14 cellular contexts compared by ENCODE assay signal in the genomic region with DNA sequence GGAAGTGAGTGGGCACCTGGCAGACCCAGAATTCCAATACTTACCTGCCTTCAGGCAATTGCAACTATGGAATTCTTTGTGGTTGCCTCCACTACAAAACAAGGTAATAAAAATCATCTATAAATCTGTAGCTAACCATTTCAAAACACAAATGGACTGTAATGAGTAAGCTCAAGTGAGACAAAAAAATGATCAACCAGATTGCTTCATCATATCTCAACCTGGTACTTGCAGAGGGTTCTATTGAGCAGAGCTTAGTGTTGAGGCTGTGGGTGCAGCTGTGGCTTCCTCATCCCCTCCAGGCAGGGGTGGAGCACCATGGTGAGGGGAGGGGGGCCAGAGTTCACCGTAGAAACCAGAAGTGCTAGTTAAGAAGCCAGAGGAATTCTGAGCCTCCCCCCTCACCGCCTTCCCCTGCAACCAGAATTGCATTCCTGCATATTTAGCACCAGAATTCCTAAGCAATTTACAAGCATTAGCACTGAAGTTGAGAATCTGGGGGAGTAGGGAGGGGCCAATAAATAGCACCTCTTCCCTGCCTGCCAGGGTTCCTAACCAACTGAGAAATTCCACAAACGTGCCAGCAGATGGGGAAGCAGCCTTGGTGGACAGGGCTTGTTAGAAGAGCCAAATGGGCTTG. TPM values are rescaled to one million over a fixed set of nuclear protein-coding genes. Genes with fewer than 3 reads are reported as not detected.
DNase-seq lines count a peak whose midpoint lies in the region; ATAC-seq and TF ChIP-seq lines count a peak whose summit lies in the region.
"Had no signal": no experiment of that assay in that cellular context is flagged by ENCODE, and none has a peak within 500 bp of the region (broad histone marks: within the 10 kb centered on the region; RNA-seq: fewer than 3 reads in every experiment).

No MANE protein-coding gene starts in this region.

- no peak overlapping the region for H3K9ac ChIP-seq in MM.1S (ENCODE audit: low read length)

- ATAC-seq in WTC11 (peak; percentile 92), GM21528 (IDR thresholded peaks at IDR 0.05; ENCODE audit: low FRiP score, unreplicated experiment) (no peak)

- H3K9me3 Mint-ChIP-seq in WTC11, result peaks cover 23% of the 10 kb centered on the region

- H3K27ac Mint-ChIP-seq in WTC11, result peak overlapping the region; percentile 49; the same call in 1 of the 2 replicates

- H3F3A ChIP-seq in MM.1S (ENCODE audit: insufficient read depth, low read length), result no peaks in the 10 kb centered on the region

- H2AFZ ChIP-seq in MM.1S (ENCODE audit: low read length), result no peak overlapping the region

- CTCF ChIA-PET in WTC11 (lab: Charles Lee), result interaction anchor here (1.2 kb wide), 1 partner anchor 152 kb away, joined by 3 read pairs; no protein-coding TSS in a partner anchor

- no peaks in the 10 kb centered on the region; the same call in 1 of the 2 replicates for H3K27me3 ChIP-seq in MM.1S (replicated peaks; ENCODE audit: insufficient read depth, low read length)
- H3K27me3 ChIP-seq in tibial artery, result no peaks in the 10 kb centered on the region
- H3K27me3 ChIP-seq: upper lobe of left lung had no signal

- no peak overlapping the region for H3K27ac ChIP-seq in MM.1S (ENCODE audit: low read length)
- no peak overlapping the region for H3K27ac ChIP-seq in tibial artery
- H3K27ac ChIP-seq: upper lobe of left lung had no signal

- H3K9me2 ChIP-seq in MM.1S (replicated peaks; ENCODE audit: insufficient read depth, low read length), result no peaks in the 10 kb centered on the region

- H3K4me1 Mint-ChIP-seq in WTC11, result peaks cover 22% of the 10 kb centered on the region

- peaks cover 13% of the 10 kb centered on the region for H3K27me3 Mint-ChIP-seq in WTC11 (ENCODE audit: low read depth)

- H3K79me2 ChIP-seq in MM.1S (ENCODE audit: low read length), result no peaks in the 10 kb centered on the region

- POLR2A ChIA-PET in WTC11 (lab: Charles Lee), result no interaction called here

- DNase-seq in AG20443 (ENCODE audit: low spot score) (peak; percentile 70), HS-27A (ENCODE audit: low read depth) (peak; percentile 80), WTC11 (ENCODE audit: low spot score) (peak; percentile 78), islet precursor cell (peak; percentile 79), MM.1S (no peak), NCI-H446 treated with DMSO at 0.1 percent for 48 hours (lab: John Stamatoyannopoulos, UW) (no peak), tibial artery (no peak)
- DNase-seq: activated CD8-positive, alpha-beta memory T cell treated with anti-CD3 and anti-CD28 coated beads for 24 hours; GOT3; NCI-H2081 treated with DMSO at 0.1 percent for 48 hours; retina; upper lobe of left lung had no signal

- peaks cover 15% of the 10 kb centered on the region for H3K36me3 Mint-ChIP-seq in WTC11

- H4K20me1 ChIP-seq in MM.1S (ENCODE audit: insufficient read depth, low read length), result no peaks in the 10 kb centered on the region

- H3K36me3 ChIP-seq in MM.1S (replicated peaks; ENCODE audit: insufficient read depth, low read length) (no peaks in the 10 kb centered on the region), tibial artery (no peaks in the 10 kb centered on the region)
- H3K36me3 ChIP-seq: upper lobe of left lung had no signal

- no peaks in the 10 kb centered on the region for H3K9me3 ChIP-seq in MM.1S (replicated peaks; ENCODE audit: insufficient read depth, low read length)
- no peaks in the 10 kb centered on the region for H3K9me3 ChIP-seq in tibial artery
- H3K9me3 ChIP-seq: upper lobe of left lung had no signal

- H3K4me1 ChIP-seq in MM.1S (ENCODE audit: low read length) (no peaks in the 10 kb centered on the region), tibial artery (no peaks in the 10 kb centered on the region)
- H3K4me1 ChIP-seq: upper lobe of left lung had no signal

- H3K4me2 ChIP-seq in MM.1S (ENCODE audit: low read depth, low read length), result no peak overlapping the region

- H3K4me3 ChIP-seq in MM.1S (ENCODE audit: low read length) (no peak overlapping the region), tibial artery (no peak overlapping the region)
- H3K4me3 ChIP-seq: upper lobe of left lung had no signal

- H3K4me3 Mint-ChIP-seq in WTC11, result no peak overlapping the region

- no peak for TF ChIP-seq CTCF in WTC11 (IDR thresholded peaks at IDR 0.05)
- TF ChIP-seq CTCF in MM.1S (IDR thresholded peaks at IDR 0.05; ENCODE audit: low read length), result no peak
- no peak for TF ChIP-seq CTCF in tibial artery (IDR thresholded peaks at IDR 0.05)

- intact Hi-C loops in tibial artery (cut with DNase I; ENCODE audit: low total_unique reads), result no loop called here

TF ChIP-seq in WTC11, 78 proteins besides CTCF, POLR2A, EP300 and RAD21:
- TF ChIP-seq ZNF138 (CRISPR knock-in tag; conservative IDR thresholded peaks at IDR 0.05) (no peak), TEAD1 (CRISPR knock-in tag; IDR thresholded peaks at IDR 0.05) (peak; percentile 68; the same call in 1 of the 2 replicates), GABPB1 (CRISPR knock-in tag; IDR thresholded peaks at IDR 0.05) (no peak), NR3C1 (CRISPR knock-in tag; conservative IDR thresholded peaks at IDR 0.05; ENCODE audit: low read depth) (no peak), ZNF416 (CRISPR knock-in tag; IDR thresholded peaks at IDR 0.05) (no peak), SP1 (CRISPR knock-in tag; conservative IDR thresholded peaks at IDR 0.05) (0 out of 2 replicates have a peak, but pooled peaks have one; percentile 15)

RNA-seq across cellular contexts. Expression of a gene that starts 11.5 kb away (rescaled TPM):
- total RNA-seq in WTC11 (2021), result not detected in 3 replicates
- total RNA-seq: endothelial cell of umbilical vein, upper lobe of left lung had no signal

RNA-seq across cellular contexts. Expression of a gene that starts 22.7 kb away (rescaled TPM):
- not detected in 3 replicates for total RNA-seq in WTC11 (2021)
- total RNA-seq: endothelial cell of umbilical vein, upper lobe of left lung had no signal

RNA-seq across cellular contexts. Expression of a gene that starts 49.0 kb away (rescaled TPM):
- total RNA-seq in WTC11 (2021), result 20.0 to 29.1 TPM (median 22.1 TPM) in 3 replicates

RNA-seq across cellular contexts. Expression of a gene that starts 49.8 kb away (rescaled TPM):
- total RNA-seq in WTC11 (2021), result 64.7 to 72.8 TPM (median 66.0 TPM) in 3 replicates

RNA-seq across cellular contexts. Expression of a gene that starts 57.0 kb away (rescaled TPM):
- total RNA-seq in WTC11 (2021), result not detected in 3 replicates
- total RNA-seq: endothelial cell of umbilical vein, upper lobe of left lung had no signal

Comparison
In these comparisons a context has a peak if more than half of its experiments do, and no peak if none do; other contexts are left out.
1. DNase-seq: peak in AG20443 (single experiment), HS-27A (single experiment), WTC11 (single experiment) and islet precursor cell (single experiment); none in MM.1S (single experiment), NCI-H446 treated with DMSO at 0.1 percent for 48 hours (single experiment) and tibial artery (0 of 2).